ENCODE assay signal across 27 cellular contexts in the genomic region with DNA sequence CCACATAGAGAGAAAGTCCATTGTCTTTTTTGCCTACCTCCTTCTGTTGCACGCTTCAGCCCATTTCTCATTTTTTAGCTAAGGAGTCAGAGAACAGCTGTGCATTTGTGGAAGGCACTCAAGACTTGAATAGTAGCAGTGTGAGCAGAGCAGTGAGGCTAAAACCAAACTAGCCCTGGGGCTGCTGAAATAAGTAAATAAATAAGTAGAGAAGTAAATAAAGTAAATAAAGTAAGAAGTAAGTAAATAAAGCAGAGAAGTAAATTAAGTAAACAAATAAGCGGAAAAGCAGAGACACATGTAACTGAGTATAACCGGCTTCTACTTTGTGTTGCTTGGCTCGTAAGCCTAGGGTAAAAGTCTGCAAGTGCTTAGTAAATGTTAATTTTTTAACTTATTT. TPM values are rescaled to one million over a fixed set of nuclear protein-coding genes. Genes with fewer than 3 reads are reported as not detected.
DNase-seq lines count a peak whose midpoint lies in the region; ATAC-seq and TF ChIP-seq lines count a peak whose summit lies in the region.
"Had no signal": no experiment of that assay in that cellular context is flagged by ENCODE, and none has a peak within 500 bp of the region (broad histone marks: within the 10 kb centered on the region; RNA-seq: fewer than 3 reads in every experiment).

No MANE protein-coding gene starts in this region.

- DNase-seq in T47D (ENCODE audit: low read depth in 1 of 2, low spot score in 1 of 2), result peak; percentile 2 to 69
- DNase-seq in mammary epithelial cell, result no peak
- DNase-seq in GM13977 (ENCODE audit: low spot score), result no peak
- DNase-seq in LNCaP clone FGC (ENCODE audit: low read depth), result peak; percentile 18
- DNase-seq: 8988T; ACHN; BE2C; C1 segment of cervical spinal cord; CD4-positive, alpha-beta memory T cell; CD4-positive, CD25-positive, alpha-beta regulatory T cell; CD8-positive, alpha-beta memory T cell; COR-L47; DMS 273 treated with DMSO at 0.1 percent for 48 hours; DMS153; DMS79; DND-41; EL; GDM1 had no signal

- 45% methylated on average over 4 of the region's 4 CpGs for WGBS in mammary epithelial cell (ENCODE audit: low coverage, missing lambda C conversion rate)

- H3K4me2 ChIP-seq in mammary epithelial cell (ENCODE audit: insufficient read depth, low read depth, low read length), result no peak overlapping the region
- H3K4me2 ChIP-seq: BLaER1 had no signal

- no peak overlapping the region for H3K27ac ChIP-seq in mammary epithelial cell (ENCODE audit: insufficient read depth, low read depth, low read length)
- H3K27ac ChIP-seq: BLaER1 had no signal

- no peak for TF ChIP-seq CTCF in mammary epithelial cell (conservative IDR thresholded peaks at IDR 0.05 in 1 of 2, IDR thresholded peaks at IDR 0.05 in 1 of 2; ENCODE audit: extremely low read depth in 1 of 2, insufficient read depth in 1 of 2, low read depth in 1 of 2, low read length in 2 of 2)
- TF ChIP-seq CTCF in GM13977 (IDR thresholded peaks at IDR 0.05; ENCODE audit: extremely low read depth, insufficient read depth, missing control alignments), result peak; percentile 1
- TF ChIP-seq CTCF in LNCaP clone FGC (IDR thresholded peaks at IDR 0.05; ENCODE audit: control insufficient read depth, extremely low read depth, insufficient read depth), result no peak

- H3K79me2 ChIP-seq in mammary epithelial cell (ENCODE audit: insufficient read depth, low read length), result no peaks in the 10 kb centered on the region

- in situ Hi-C loops in T47D (cut with HindIII; ENCODE audit: low pct_unique_long_range_greater_than_20kb, low sequenced_read_pairs), result no loop called here
- in situ Hi-C loops in mammary epithelial cell (cut with MboI; ENCODE audit: low sequenced_read_pairs in 2 of 2), result no loop called here
- in situ Hi-C loops in GM13977 (cut with MboI; ENCODE audit: low pct_unique_long_range_greater_than_20kb, low sequenced_read_pairs, unreplicated experiment), result no loop called here

- H3K27me3 ChIP-seq in mammary epithelial cell (ENCODE audit: insufficient read depth, low read length), result no peaks in the 10 kb centered on the region
- H3K27me3 ChIP-seq: BE2C, BLaER1 had no signal

- no peaks in the 10 kb centered on the region for H3K4me1 ChIP-seq in mammary epithelial cell (ENCODE audit: insufficient read depth, low read length)
- H3K4me1 ChIP-seq: BE2C, BLaER1 had no signal

- no peak for ATAC-seq in HG02763 (IDR thresholded peaks at IDR 0.05; ENCODE audit: unreplicated experiment)
- ATAC-seq in HG03039 (IDR thresholded peaks at IDR 0.05; ENCODE audit: unreplicated experiment), result no peak
- ATAC-seq: GM12878 had no signal

- H4K20me1 ChIP-seq in mammary epithelial cell (ENCODE audit: insufficient read depth, low read length), result no peaks in the 10 kb centered on the region
- H4K20me1 ChIP-seq: BLaER1 had no signal

- no peak overlapping the region for H3K9ac ChIP-seq in mammary epithelial cell (ENCODE audit: insufficient read depth, low read length)
- H3K9ac ChIP-seq: BLaER1 had no signal

- no TSS peak for BruUV-seq in mammary epithelial cell (replicated peaks; lab: Mats Ljungman, UMichigan)

- H3K9me3 ChIP-seq in mammary epithelial cell (replicated peaks; ENCODE audit: insufficient read depth, low read length), result no peaks in the 10 kb centered on the region
- H3K9me3 ChIP-seq: BE2C, BLaER1 had no signal

- H2AFZ ChIP-seq in mammary epithelial cell (ENCODE audit: low read depth, low read length), result no peak overlapping the region

- CTCF ChIA-PET in mammary epithelial cell (lab: Charles Lee; ENCODE audit: low non-redundant PET), result no interaction called here

- H3K4me3 ChIP-seq in mammary epithelial cell (replicated peaks in 1 of 3; ENCODE audit: insufficient read depth in 1 of 3, low read depth in 2 of 3, low read length in 3 of 3) (no peak overlapping the region), LNCaP clone FGC (ENCODE audit: low read depth, low read length) (no peak overlapping the region)
- H3K4me3 ChIP-seq: BLaER1, GM12878 had no signal

- dilution Hi-C loops in mammary epithelial cell (cut with HindIII; ENCODE audit: low sequenced_read_pairs), result no loop called here

- no peaks in the 10 kb centered on the region for H3K36me3 ChIP-seq in mammary epithelial cell (ENCODE audit: insufficient read depth, low read length)
- H3K36me3 ChIP-seq: BE2C, BLaER1 had no signal

- intact Hi-C loops in mammary epithelial cell (cut with micrococcal nuclease), result no loop called here

RNA-seq across cellular contexts. Expression of gene OR52L1, which starts 2.4 kb away (rescaled TPM):
- total RNA-seq in mammary epithelial cell, result not detected
- polyA plus RNA-seq in mammary epithelial cell, result not detected
- not detected for polyA minus RNA-seq in mammary epithelial cell
- total RNA-seq: A673; CD4-positive, alpha-beta memory T cell; CD4-positive, CD25-positive, alpha-beta regulatory T cell; CD8-positive, alpha-beta memory T cell; Daoy; G401; GM12878 had no signal
- polyA plus RNA-seq: AG04450; CD14-positive monocyte; CD4-positive, alpha-beta memory T cell; CD4-positive, CD25-positive, alpha-beta regulatory T cell; CD8-positive, alpha-beta memory T cell; GM12878 had no signal

RNA-seq across cellular contexts. Expression of gene OR56A4, which starts 17.5 kb away (rescaled TPM):
- total RNA-seq in mammary epithelial cell, result not detected
- polyA plus RNA-seq in mammary epithelial cell, result not detected
- polyA minus RNA-seq in mammary epithelial cell, result not detected
- total RNA-seq: A673; CD4-positive, alpha-beta memory T cell; CD4-positive, CD25-positive, alpha-beta regulatory T cell; CD8-positive, alpha-beta memory T cell; Daoy; G401; GM12878 had no signal
- polyA plus RNA-seq: AG04450; CD14-positive monocyte; CD4-positive, alpha-beta memory T cell; CD4-positive, CD25-positive, alpha-beta regulatory T cell; CD8-positive, alpha-beta memory T cell; GM12878 had no signal

RNA-seq across cellular contexts. Expression of gene OR56A5, which starts 20.9 kb away (rescaled TPM):
- not detected for total RNA-seq in mammary epithelial cell
- polyA plus RNA-seq in mammary epithelial cell, result not detected
- polyA minus RNA-seq in mammary epithelial cell, result not detected
- total RNA-seq: A673; CD4-positive, alpha-beta memory T cell; CD4-positive, CD25-positive, alpha-beta regulatory T cell; CD8-positive, alpha-beta memory T cell; Daoy; G401; GM12878 had no signal
- polyA plus RNA-seq: AG04450; CD14-positive monocyte; CD4-positive, alpha-beta memory T cell; CD4-positive, CD25-positive, alpha-beta regulatory T cell; CD8-positive, alpha-beta memory T cell; GM12878 had no signal

RNA-seq across cellular contexts. Expression of gene OR56A1, which starts 41.4 kb away (rescaled TPM):
- not detected for total RNA-seq in mammary epithelial cell
- not detected for polyA plus RNA-seq in mammary epithelial cell
- not detected for polyA minus RNA-seq in mammary epithelial cell
- total RNA-seq: CD4-positive, alpha-beta memory T cell; CD4-positive, CD25-positive, alpha-beta regulatory T cell; CD8-positive, alpha-beta memory T cell; G401; GM12878 had no signal
- polyA plus RNA-seq: AG04450; CD14-positive monocyte; CD4-positive, alpha-beta memory T cell; CD4-positive, CD25-positive, alpha-beta regulatory T cell; CD8-positive, alpha-beta memory T cell; GM12878 had no signal

RNA-seq across cellular contexts. Expression of gene OR56A3, which starts 47.2 kb away (rescaled TPM):
- total RNA-seq in mammary epithelial cell, result not detected
- polyA plus RNA-seq in mammary epithelial cell, result not detected
- not detected for polyA minus RNA-seq in mammary epithelial cell
- total RNA-seq: A673; CD4-positive, alpha-beta memory T cell; CD4-positive, CD25-positive, alpha-beta regulatory T cell; CD8-positive, alpha-beta memory T cell; G401; GM12878 had no signal
- polyA plus RNA-seq: AG04450; CD14-positive monocyte; CD4-positive, alpha-beta memory T cell; CD4-positive, CD25-positive, alpha-beta regulatory T cell; CD8-positive, alpha-beta memory T cell; GM12878 had no signal

Comparison
In these comparisons a context has a peak if more than half of its experiments do, and no peak if none do; other contexts are left out.
1. DNase-seq: peak in T47D (2 of 2) and LNCaP clone FGC (single experiment); none in mammary epithelial cell (single experiment) and GM13977 (single experiment).